8 cellular contexts compared by ENCODE assay signal in the genomic region with DNA sequence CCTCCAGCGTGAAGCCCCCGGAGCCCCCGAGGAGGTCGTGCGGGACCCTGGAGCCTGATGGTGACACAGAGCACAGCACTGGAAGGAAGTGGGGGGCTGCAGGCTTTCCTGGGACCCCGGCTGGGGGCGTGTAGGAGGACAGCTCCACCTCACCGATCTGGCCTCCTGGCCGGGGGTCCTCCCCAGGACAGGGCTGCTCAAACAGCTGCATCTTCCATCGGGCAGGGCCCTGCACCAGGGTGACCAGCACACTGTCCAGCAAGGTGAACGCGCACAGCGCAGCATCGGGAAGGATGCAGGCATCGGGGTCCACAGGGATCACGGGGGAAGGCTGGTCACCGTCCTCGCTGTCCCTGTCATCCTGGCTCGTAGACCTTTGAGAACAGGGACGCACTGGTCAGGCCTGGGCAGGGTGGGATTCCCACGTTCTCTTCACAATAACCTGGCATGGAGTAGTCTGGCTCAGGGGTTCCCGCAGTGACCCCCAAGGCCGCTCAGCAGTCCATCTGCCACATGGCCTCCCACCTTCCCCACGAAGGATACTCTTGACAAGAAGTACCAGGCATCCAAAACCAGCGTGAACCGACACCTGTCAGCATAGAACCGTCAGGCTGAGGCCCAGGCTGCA. TPM values are rescaled to one million over a fixed set of nuclear protein-coding genes. Genes with fewer than 3 reads are reported as not detected.
DNase-seq lines count a peak whose midpoint lies in the region; ATAC-seq and TF ChIP-seq lines count a peak whose summit lies in the region.

No MANE protein-coding gene starts in this region.

- H3K27me3 ChIP-seq in SK-N-SH (ENCODE audit: insufficient read depth), result no peaks in the 10 kb centered on the region
- no peaks in the 10 kb centered on the region for H3K27me3 ChIP-seq in iPS-20b (ENCODE audit: insufficient read depth, low read length)

- H3K36me3 ChIP-seq in SK-N-SH (replicated peaks in 1 of 2; ENCODE audit: control insufficient read depth in 1 of 2, insufficient read depth in 2 of 2, low read length in 1 of 2) (peaks cover 23 to 39% of the 10 kb centered on the region in 2 experiments), iPS-20b (ENCODE audit: insufficient read depth, low read depth, low read length) (peaks cover 42% of the 10 kb centered on the region)

- TF ChIP-seq CTCF in SK-N-SH (IDR thresholded peaks at IDR 0.05), result no peak

- peak overlapping the region; percentile 78 to 89 for H3K4me3 ChIP-seq in SK-N-SH (ENCODE audit: low read depth in 2 of 2, low read length in 1 of 2)
- H3K4me3 ChIP-seq in iPS-20b (ENCODE audit: low read length), result peak overlapping the region; percentile 86

- CTCF ChIA-PET in SK-N-SH (lab: Yijun Ruan, JAX), result interaction anchor here (0.8 to 3.3 kb wide), 6 partner anchors 14 to 120 kb away, joined by 3 to 24 read pairs (median 8); no protein-coding TSS in a partner anchor

- peaks cover 23% of the 10 kb centered on the region for H3K36me3 Mint-ChIP-seq in activated naive CD8-positive, alpha-beta T cell treated with anti-CD3 and anti-CD28 coated beads for 36 hours

- no peak overlapping the region for H2AFZ ChIP-seq in SK-N-SH (ENCODE audit: low read depth)

- H3K27ac ChIP-seq in SK-N-SH (ENCODE audit: low read depth in 2 of 2, low read length in 1 of 2), result no peak overlapping the region; a peak in 1 of 4 replicates
- no peak overlapping the region for H3K27ac ChIP-seq in iPS-20b (ENCODE audit: low read length)

- no peaks in the 10 kb centered on the region for H3K9me2 ChIP-seq in SK-N-SH

- no peak for DNase-seq in SK-N-SH
- no peak for DNase-seq in activated naive CD8-positive, alpha-beta T cell treated with anti-CD3 and anti-CD28 coated beads for 36 hours
- no peak for DNase-seq in stimulated activated naive CD8-positive, alpha-beta T cell treated with anti-CD3 and anti-CD28 coated beads, Interleukin-15, amount 100 ng/mL, for 72 hours
- DNase-seq in stimulated activated CD4-positive, alpha-beta T cell treated with anti-CD3 and anti-CD28 coated beads, Interleukin-4, amount 100 ng/mL, for 4 hours, result no peak
- no peak for DNase-seq in OCI-M2 (lab: John Stamatoyannopoulos, UW; ENCODE audit: unreplicated experiment)

- H3K4me3 Mint-ChIP-seq in activated naive CD8-positive, alpha-beta T cell treated with anti-CD3 and anti-CD28 coated beads for 36 hours, result peak overlapping the region; percentile 91
- H3K4me3 Mint-ChIP-seq in stimulated activated naive CD8-positive, alpha-beta T cell treated with anti-CD3 and anti-CD28 coated beads, Interleukin-15, amount 100 ng/mL, for 72 hours, result peak overlapping the region; percentile 94 to 98

- peaks cover 33% of the 10 kb centered on the region for H3F3A ChIP-seq in SK-N-SH (replicated peaks; ENCODE audit: insufficient read depth)

- no peaks in the 10 kb centered on the region for H3K9me3 ChIP-seq in SK-N-SH
- H3K9me3 ChIP-seq in iPS-20b (ENCODE audit: insufficient read depth, low read depth, low read length), result no peaks in the 10 kb centered on the region

- ATAC-seq in SK-N-SH treated with all-trans-retinoic acid at 6 μM for 48 hours, result no peak
- ATAC-seq in stimulated activated naive CD8-positive, alpha-beta T cell treated with anti-CD3 and anti-CD28 coated beads, Interleukin-15, amount 100 ng/mL, for 72 hours, result no peak
- ATAC-seq in HG03565 (IDR thresholded peaks at IDR 0.05; ENCODE audit: unreplicated experiment), result no peak

- H3K4me1 Mint-ChIP-seq in activated naive CD8-positive, alpha-beta T cell treated with anti-CD3 and anti-CD28 coated beads for 36 hours, result peaks cover 30% of the 10 kb centered on the region
- peaks cover 44% of the 10 kb centered on the region for H3K4me1 Mint-ChIP-seq in stimulated activated naive CD8-positive, alpha-beta T cell treated with anti-CD3 and anti-CD28 coated beads, Interleukin-15, amount 100 ng/mL, for 72 hours

- peaks cover 47% of the 10 kb centered on the region for H3K79me2 ChIP-seq in SK-N-SH (ENCODE audit: insufficient read depth)

- H3K9ac ChIP-seq in SK-N-SH (peak overlapping the region; percentile 82; the same call in 1 of the 2 replicates), iPS-20b (ENCODE audit: low read depth, low read length) (peak overlapping the region; percentile 79; the same call in 1 of the 2 replicates)

- peaks cover 12% of the 10 kb centered on the region; the same call in 1 of the 2 replicates for H4K20me1 ChIP-seq in SK-N-SH (ENCODE audit: insufficient read depth)

- no peaks in the 10 kb centered on the region for H3K9me3 Mint-ChIP-seq in activated naive CD8-positive, alpha-beta T cell treated with anti-CD3 and anti-CD28 coated beads for 36 hours
- H3K9me3 Mint-ChIP-seq in stimulated activated naive CD8-positive, alpha-beta T cell treated with anti-CD3 and anti-CD28 coated beads, Interleukin-15, amount 100 ng/mL, for 72 hours, result no peaks in the 10 kb centered on the region

- no peaks in the 10 kb centered on the region for H3K27me3 Mint-ChIP-seq in activated naive CD8-positive, alpha-beta T cell treated with anti-CD3 and anti-CD28 coated beads for 36 hours
- no peaks in the 10 kb centered on the region for H3K27me3 Mint-ChIP-seq in stimulated activated naive CD8-positive, alpha-beta T cell treated with anti-CD3 and anti-CD28 coated beads, Interleukin-15, amount 100 ng/mL, for 72 hours

- 81% methylated on average over 11 of the region's 27 CpGs for WGBS in SK-N-SH (ENCODE audit: low lambda C conversion rate)

- peak overlapping the region; percentile 100 for H3K4me2 ChIP-seq in SK-N-SH

- TF ChIP-seq RAD21 in SK-N-SH (IDR thresholded peaks at IDR 0.05; ENCODE audit: low read length), result no peak

- POLR2A ChIA-PET in SK-N-SH (lab: Yijun Ruan, JAX), result interaction anchor here (0.5 to 1.9 kb wide), 6 partner anchors 10 to 156 kb away, joined by 3 to 9 read pairs (median 3); partner anchors contain the start of gene BAHCC1

- H3K4me1 ChIP-seq in SK-N-SH (ENCODE audit: control insufficient read depth in 1 of 2, insufficient read depth in 2 of 2, low read depth in 1 of 2, low read length in 1 of 2) (peaks cover 15 to 26% of the 10 kb centered on the region in 2 experiments; a peak in 3 of 4 replicates), iPS-20b (ENCODE audit: insufficient read depth, low read length) (peaks cover 6% of the 10 kb centered on the region; the same call in 1 of the 2 replicates)

- no peak for TF ChIP-seq EP300 in SK-N-SH (IDR thresholded peaks at IDR 0.05; ENCODE audit: borderline replicate concordance in 1 of 2, low read depth in 1 of 2, low read length in 1 of 2)

- peak overlapping the region; percentile 80 for H3K27ac Mint-ChIP-seq in activated naive CD8-positive, alpha-beta T cell treated with anti-CD3 and anti-CD28 coated beads for 36 hours
- peak overlapping the region in 1 of 2 donors; percentile 48 for H3K27ac Mint-ChIP-seq in stimulated activated naive CD8-positive, alpha-beta T cell treated with anti-CD3 and anti-CD28 coated beads, Interleukin-15, amount 100 ng/mL, for 72 hours

TF ChIP-seq in SK-N-SH, 30 proteins besides CTCF, POLR2A, EP300 and RAD21 (continues in another document):
- TF ChIP-seq FOXJ3 (CRISPR knock-in tag; IDR thresholded peaks at IDR 0.05), result no peak
- TF ChIP-seq, protein P1, sequence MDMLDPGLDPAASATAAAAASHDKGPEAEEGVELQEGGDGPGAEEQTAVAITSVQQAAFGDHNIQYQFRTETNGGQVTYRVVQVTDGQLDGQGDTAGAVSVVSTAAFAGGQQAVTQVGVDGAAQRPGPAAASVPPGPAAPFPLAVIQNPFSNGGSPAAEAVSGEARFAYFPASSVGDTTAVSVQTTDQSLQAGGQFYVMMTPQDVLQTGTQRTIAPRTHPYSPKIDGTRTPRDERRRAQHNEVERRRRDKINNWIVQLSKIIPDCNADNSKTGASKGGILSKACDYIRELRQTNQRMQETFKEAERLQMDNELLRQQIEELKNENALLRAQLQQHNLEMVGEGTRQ (IDR thresholded peaks at IDR 0.05; ENCODE audit: borderline replicate concordance, low read depth, low read length), result no peak
- TF ChIP-seq YY1 (IDR thresholded peaks at IDR 0.05; ENCODE audit: low read depth), result no peak
- no peak for TF ChIP-seq FOSL2 (IDR thresholded peaks at IDR 0.05; ENCODE audit: borderline replicate concordance, low read depth)
- TF ChIP-seq EZH2phosphoT487 (IDR thresholded peaks at IDR 0.05; ENCODE audit: borderline replicate concordance, low read depth), result no peak
- no peak for TF ChIP-seq NRF1 (IDR thresholded peaks at IDR 0.05; ENCODE audit: low read depth, low read length)

TF ChIP-seq in SK-N-SH treated with all-trans-retinoic acid at 6 μM for 48 hours, 23 proteins besides CTCF, POLR2A, EP300 and RAD21 (continues in another document):
- TF ChIP-seq ZNF8 (CRISPR knock-in tag; IDR thresholded peaks at IDR 0.05) (no peak), ISL1 (CRISPR knock-in tag; IDR thresholded peaks at IDR 0.05) (no peak), RARB (CRISPR knock-in tag; IDR thresholded peaks at IDR 0.05) (no peak), ARNTL (CRISPR knock-in tag; IDR thresholded peaks at IDR 0.05; ENCODE audit: borderline replicate concordance, low read depth) (no peak), ZNF70 (CRISPR knock-in tag; IDR thresholded peaks at IDR 0.05) (no peak), ESRRG (CRISPR knock-in tag; IDR thresholded peaks at IDR 0.05) (no peak), ZFP3 (CRISPR knock-in tag; IDR thresholded peaks at IDR 0.05) (no peak), PPARA (CRISPR knock-in tag; IDR thresholded peaks at IDR 0.05; ENCODE audit: borderline replicate concordance) (no peak)

RNA-seq across cellular contexts. Expression of gene FAAP100, which starts 1.2 kb away (rescaled TPM):
- polyA plus RNA-seq in SK-N-SH (2012; rRNA removed), result 17.1 and 18.9 TPM in 2 replicates
- 6.8 and 12.0 TPM in 2 replicates for polyA plus RNA-seq in SK-N-SH (2012; cell fraction: cytosol; rRNA removed)
- polyA plus RNA-seq in SK-N-SH (2012; cell fraction: nucleus; rRNA removed), result 94.3 and 134 TPM in 2 replicates
- total RNA-seq in activated naive CD8-positive, alpha-beta T cell treated with anti-CD3 and anti-CD28 coated beads for 36 hours, result 10 to 100 TPM; 48.1 to 51.1 TPM

RNA-seq across cellular contexts. Expression of gene FSCN2, which starts 22.8 kb away (rescaled TPM):
- polyA plus RNA-seq in SK-N-SH (2012; rRNA removed), result 2.0 and 2.1 TPM in 2 replicates
- polyA plus RNA-seq in SK-N-SH (2012; cell fraction: cytosol; rRNA removed), result 0.31 and 0.79 TPM in 2 replicates
- 10.6 and 13.6 TPM in 2 replicates for polyA plus RNA-seq in SK-N-SH (2012; cell fraction: nucleus; rRNA removed)
- under 1 TPM; 0.29 to 0.36 TPM for total RNA-seq in activated naive CD8-positive, alpha-beta T cell treated with anti-CD3 and anti-CD28 coated beads for 36 hours

RNA-seq across cellular contexts. Expression of gene ACTG1, which starts 38.3 kb away (rescaled TPM):
- 3,367 and 7,871 TPM in 2 replicates for polyA plus RNA-seq in SK-N-SH (2012; rRNA removed)
- polyA plus RNA-seq in SK-N-SH (2012; cell fraction: cytosol; rRNA removed), result 4,016 and 6,640 TPM in 2 replicates
- 7,589 and 12,425 TPM in 2 replicates for polyA plus RNA-seq in SK-N-SH (2012; cell fraction: nucleus; rRNA removed)
- 1,000 to 10,000 TPM; 4,989 to 4,998 TPM for total RNA-seq in activated naive CD8-positive, alpha-beta T cell treated with anti-CD3 and anti-CD28 coated beads for 36 hours
